Comparison of ENCODE assay signal across 8 cellular contexts in genomic region chr2:69829243-69830044, GRCh38. TPM values are rescaled to one million over a fixed set of nuclear protein-coding genes. Genes with fewer than 3 reads are reported as not detected.
DNase-seq lines count a peak whose midpoint lies in the region; ATAC-seq, FAIRE-seq and TF ChIP-seq lines count a peak whose summit lies in the region.

GMCL1 (plus strand) TSS chr2:69829660; CDS start chr2:69829893, 233 bp downstream.

- no peaks in the 10 kb centered on the region for H3K9me3 ChIP-seq in smooth muscle cell (replicated peaks; ENCODE audit: low read depth)

- FAIRE-seq in bronchial epithelial cell (lab: Jason Lieb, UNC) = no peak

- no peaks in the 10 kb centered on the region for H3K36me3 ChIP-seq in bronchial epithelial cell (ENCODE audit: control insufficient read depth, insufficient read depth, low read length)
- H3K36me3 ChIP-seq in smooth muscle cell (ENCODE audit: low read depth) = no peaks in the 10 kb centered on the region

- peaks cover 17% of the 10 kb centered on the region for H3K4me1 ChIP-seq in smooth muscle cell (ENCODE audit: low read depth)

- TF ChIP-seq POLR2A in GM18951 (IDR thresholded peaks at IDR 0.05; ENCODE audit: extremely low read depth, insufficient read depth, insufficient read length) = peak; percentile 80

- TF ChIP-seq CTCF in WI38 (IDR thresholded peaks at IDR 0.05; ENCODE audit: low read depth, low read length) (no peak), bronchial epithelial cell (IDR thresholded peaks at IDR 0.05; ENCODE audit: insufficient read depth, low read length, severe bottlenecking) (no peak), smooth muscle cell (IDR thresholded peaks at IDR 0.05; ENCODE audit: borderline replicate concordance, insufficient read depth, poor library complexity, severe bottlenecking) (no peak)

- H3K79me2 ChIP-seq in smooth muscle cell (ENCODE audit: low read depth) = peaks cover 45% of the 10 kb centered on the region

- peak within 1 kb of the TSS; percentile 95 for H3K27ac ChIP-seq in smooth muscle cell (ENCODE audit: low read depth)

- peak within 1 kb of the TSS; percentile 98 for H3K4me2 ChIP-seq in smooth muscle cell

- WGBS in smooth muscle cell (ENCODE audit: low lambda C conversion rate) = under 1% methylated on average over 74 of the region's 74 CpGs

- H3K4me3 ChIP-seq in WI38 (ENCODE audit: low read depth, low read length) (peak within 1 kb of the TSS; percentile 91), bronchial epithelial cell (ENCODE audit: low read depth, low read length) (peak within 1 kb of the TSS; percentile 97), smooth muscle cell (peak within 1 kb of the TSS; percentile 95)

- DNase-seq in AG08396 (ENCODE audit: low spot score) (peak; percentile 97), NCI-H2227 treated with DMSO at 0.1 percent for 48 hours (lab: John Stamatoyannopoulos, UW) (peak; percentile 98), bronchial epithelial cell (ENCODE audit: low read depth) (peak; percentile 92), iPS-NIHi7 (ENCODE audit: extremely low spot score) (peak; percentile 95), smooth muscle cell (lab: John Stamatoyannopoulos, UW; ENCODE audit: unreplicated experiment) (peak; percentile 93)

- H3K27me3 ChIP-seq in bronchial epithelial cell (ENCODE audit: control insufficient read depth, insufficient read depth, low read length) = no peaks in the 10 kb centered on the region
- no peaks in the 10 kb centered on the region for H3K27me3 ChIP-seq in smooth muscle cell (ENCODE audit: low read depth)

- H3K9ac ChIP-seq in smooth muscle cell (ENCODE audit: low read depth) = peak within 1 kb of the TSS; percentile 90

- peaks cover 9% of the 10 kb centered on the region for H4K20me1 ChIP-seq in smooth muscle cell (ENCODE audit: low read depth)

- in situ Hi-C loops in GM18951 (cut with MboI; ENCODE audit: low sequenced_read_pairs, unreplicated experiment) = no loop called here

- H3F3A ChIP-seq in smooth muscle cell (ENCODE audit: low read depth) = no peaks in the 10 kb centered on the region

- peak within 1 kb of the TSS; percentile 98 for H2AFZ ChIP-seq in smooth muscle cell (ENCODE audit: low read depth)

- peak; percentile 94 for ATAC-seq in HG03175 (IDR thresholded peaks at IDR 0.05; ENCODE audit: unreplicated experiment)

RNA-seq across cellular contexts. Expression of gene GMCL1, which starts in this region (rescaled TPM):
- 8.3 and 9.5 TPM in 2 replicates for total RNA-seq in bronchial epithelial cell
- 10.4 and 14.7 TPM in 2 replicates for total RNA-seq in smooth muscle cell
- polyA plus RNA-seq in smooth muscle cell = 9.4 and 10.6 TPM in 2 replicates

Comparison
In these comparisons a context has a peak if more than half of its experiments do, and no peak if none do; other contexts are left out.
1. Peak in every context shown above with its lines: DNase-seq, ATAC-seq, H3K4me3 ChIP-seq and H3K27ac ChIP-seq.